Comparison of ENCODE assay signal across 27 cellular contexts in the genomic region with DNA sequence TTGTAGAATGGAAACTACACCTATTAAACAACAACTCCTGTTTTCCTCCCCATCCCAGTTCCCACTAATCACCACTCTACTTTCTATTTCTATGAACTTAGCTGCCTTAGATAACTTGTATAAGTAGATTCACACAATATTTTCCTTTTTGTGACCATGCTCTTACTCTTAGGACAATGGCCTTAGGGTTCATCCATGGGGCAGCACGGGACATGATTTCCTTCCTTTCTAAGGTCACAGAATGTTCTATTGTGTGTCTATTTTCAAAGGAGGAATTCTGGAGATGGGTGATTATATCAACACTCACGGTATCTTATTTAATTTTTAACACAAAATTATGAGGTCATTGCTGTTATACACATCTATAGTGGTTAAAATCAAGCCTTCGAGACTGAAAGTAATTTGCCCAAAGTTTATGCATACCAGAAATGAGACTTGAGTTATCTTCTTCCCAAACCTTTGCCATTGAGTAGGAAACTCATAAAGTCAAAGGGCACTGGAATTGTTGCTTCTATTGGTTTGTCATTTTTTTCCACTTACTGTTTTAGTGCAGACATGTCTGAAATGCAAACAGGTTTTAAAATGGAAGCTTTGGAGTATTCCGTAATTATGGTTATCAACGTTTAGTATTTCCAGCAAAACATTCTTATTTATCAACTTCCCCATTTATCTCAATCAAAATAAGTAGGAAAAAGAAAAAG. TPM values are rescaled to one million over a fixed set of nuclear protein-coding genes. Genes with fewer than 3 reads are reported as not detected.
"Had no signal": no experiment of that assay in that cellular context is flagged by ENCODE, and none has a peak within 500 bp of the region (broad histone marks: within the 10 kb centered on the region; RNA-seq: fewer than 3 reads in every experiment).

No MANE protein-coding gene starts in this region.

- ATAC-seq: activated CD8-positive, alpha-beta T cell treated with anti-CD3 and anti-CD28 coated beads, Interleukin-2, amount 10 ng/mL, durations not matched to agents 7 days and 5 days; K562; T-helper 17 cell; WTC11 had no signal

- DNase-seq: activated CD4-positive, alpha-beta T cell treated with anti-CD3 and anti-CD28 coated beads for 48 hours; activated CD4-positive, alpha-beta T cell treated with anti-CD3 and anti-CD28 coated beads, Interleukin-2, amount 50 U/mL, for 4 hours; activated CD4-positive, CD25-positive, alpha-beta regulatory T cell treated with anti-CD3 and anti-CD28 coated beads, Interleukin-2, amount 50 U/mL, for 72 hours; activated CD8-positive, alpha-beta memory T cell treated with anti-CD3 and anti-CD28 coated beads, Interleukin-2, amount 50 U/mL, for 48 hours; activated CD8-positive, alpha-beta T cell treated with anti-CD3 and anti-CD28 coated beads, Interleukin-2, amount 10 ng/mL, durations not matched to agents 7 days and 5 days; activated naive CD4-positive, alpha-beta T cell treated with anti-CD3 and anti-CD28 coated beads, Interleukin-2, amount 50 U/mL, for 16 hours; activated naive CD8-positive, alpha-beta T cell treated with anti-CD3 and anti-CD28 coated beads, Interleukin-2, amount 10 ng/mL, durations not matched to agents 7 days and 5 days; activated T-cell treated with anti-CD3 and anti-CD28 coated beads, Interleukin-2, amount 50 U/mL, for 1 hour; adrenal gland; anterior cingulate cortex; Karpas-422; MM.1S; NCI-H1105; NCI-H1436; NCI-H1694 treated with DMSO at 0.1 percent for 48 hours; NCI-H2029 treated with DMSO at 0.1 percent for 48 hours; NCI-H345; NCI-H510A; NCI-H69; NK-92 treated with Interleukin-12 subunit alpha and Interleukin-12 subunit beta, amount 100 ng/mL, for 24 hours; OCI-M1; Peyer's patch; SIG-M5; T-helper 17 cell; T-helper 9 cell had no signal

- H3K36me3 ChIP-seq: adrenal gland, Peyer's patch had no signal

- H3K9me3 ChIP-seq: adrenal gland, Peyer's patch had no signal

- H3K4me1 ChIP-seq: adrenal gland, Peyer's patch had no signal

- H3K4me3 ChIP-seq: adrenal gland, K562, Peyer's patch had no signal

- H3K27me3 ChIP-seq: adrenal gland, Peyer's patch had no signal

- H3K27ac ChIP-seq: Peyer's patch had no signal

- FAIRE-seq: K562 had no signal

RNA-seq across cellular contexts. Expression of a gene that starts 23.6 kb away (rescaled TPM):
- total RNA-seq: activated CD8-positive, alpha-beta T cell treated with anti-CD3 and anti-CD28 coated beads, Interleukin-2, amount 10 ng/mL, durations not matched to agents 7 days and 5 days had no signal
